In genomic region chr2:27084297-27085061, GRCh38 we compare ENCODE assay signal across 13 cellular contexts. TPM values are rescaled to one million over a fixed set of nuclear protein-coding genes. Genes with fewer than 3 reads are reported as not detected.
DNase-seq lines count a peak whose midpoint lies in the region; ATAC-seq and TF ChIP-seq lines count a peak whose summit lies in the region.
"Had no signal": no experiment of that assay in that cellular context is flagged by ENCODE, and none has a peak within 500 bp of the region (broad histone marks: within the 10 kb centered on the region; RNA-seq: fewer than 3 reads in every experiment).

No MANE protein-coding gene starts in this region.

- DNase-seq in CD4-positive, alpha-beta memory T cell = no peak
- no peak for DNase-seq in central memory CD8-positive, alpha-beta T cell (ENCODE audit: low spot score in 2 of 2)
- DNase-seq in neuronal stem cell (ENCODE audit: low spot score) (no peak), NCI-H226 (no peak)
- DNase-seq: activated CD8-positive, alpha-beta memory T cell treated with anti-CD3 and anti-CD28 coated beads, Interleukin-2, amount 50 U/mL, for 4 hours; endodermal cell; NCI-H2081 treated with DMSO at 0.1 percent for 48 hours; NCI-H69 had no signal

- H2BK12ac ChIP-seq in neuronal stem cell (ENCODE audit: low read length) = no peak overlapping the region

- H3K9me3 ChIP-seq in CD4-positive, alpha-beta memory T cell (ENCODE audit: control insufficient read depth in 1 of 2, low read length in 2 of 2) = no peaks in the 10 kb centered on the region
- H3K9me3 ChIP-seq in Loucy (ENCODE audit: insufficient read depth, low read depth, low read length) (no peaks in the 10 kb centered on the region), neuronal stem cell (replicated peaks in 1 of 2; ENCODE audit: control insufficient read depth in 2 of 2, insufficient read depth in 1 of 2, low read depth in 1 of 2, low read length in 2 of 2) (no peaks in the 10 kb centered on the region)

- no peak overlapping the region for H3K23ac ChIP-seq in neuronal stem cell (ENCODE audit: low read depth, low read length, poor library complexity)

- H3K36me3 Mint-ChIP-seq in CD4-positive, alpha-beta memory T cell = peaks cover 0 to 2% of the 10 kb centered on the region in 2 donors
- peaks cover 7% of the 10 kb centered on the region for H3K36me3 Mint-ChIP-seq in central memory CD8-positive, alpha-beta T cell (ENCODE audit: insufficient read depth)

- H3K4me3 ChIP-seq in CD4-positive, alpha-beta memory T cell (ENCODE audit: low read length in 2 of 2) = no peak overlapping the region
- H3K4me3 ChIP-seq in Loucy (ENCODE audit: low read length, poor library complexity, severe bottlenecking) (no peak overlapping the region), neuronal stem cell (ENCODE audit: low read length in 2 of 2) (no peak overlapping the region)

- no peak overlapping the region for H2BK120ac ChIP-seq in neuronal stem cell (ENCODE audit: low read depth, low read length)

- H2AFZ ChIP-seq in Loucy (ENCODE audit: low read length) (no peak overlapping the region), neuronal stem cell (ENCODE audit: low read length) (no peak overlapping the region)

- peaks cover 41% of the 10 kb centered on the region for H3K4me1 ChIP-seq in CD4-positive, alpha-beta memory T cell (ENCODE audit: insufficient read depth, low read length)
- H3K4me1 ChIP-seq in Loucy (ENCODE audit: insufficient read depth, low read length, poor library complexity, severe bottlenecking) (peaks cover 53% of the 10 kb centered on the region), neuronal stem cell (ENCODE audit: control insufficient read depth in 2 of 2, insufficient read depth in 1 of 2, low read depth in 1 of 2, low read length in 2 of 2) (peaks cover 8 to 33% of the 10 kb centered on the region in 2 donors)

- CTCF ChIA-PET in CD4-positive, alpha-beta memory T cell (lab: Charles Lee; ENCODE audit: partially characterized antibody) = interaction anchor here (2.9 to 8.4 kb wide), 2 partner anchors 12 to 33 kb away, joined by 7 to 46 read pairs; partner anchors contain the start of genes AGBL5 and OST4

- peak overlapping the region; percentile 69 for H3K4me2 ChIP-seq in Loucy (ENCODE audit: low read depth, low read length, poor library complexity, severe bottlenecking)
- H3K4me2 ChIP-seq in neuronal stem cell (ENCODE audit: insufficient read depth, low read length, poor library complexity, severe bottlenecking) = no peak overlapping the region

- POLR2A ChIA-PET in CD4-positive, alpha-beta memory T cell (lab: Charles Lee; ENCODE audit: partially characterized antibody) = interaction anchor here (0.8 to 18.9 kb wide), 7 partner anchors 13 to 128 kb away, joined by 3 to 402 read pairs (median 5); partner anchors contain the start of genes AGBL5, ATRAID, OST4 and SLC5A6

- no peak overlapping the region for H3K27ac ChIP-seq in CD4-positive, alpha-beta memory T cell (ENCODE audit: low read depth, low read length)
- H3K27ac ChIP-seq in neuronal stem cell (replicated peaks; ENCODE audit: low read length) = no peak overlapping the region

- peak overlapping the region; percentile 73 for H2AK5ac ChIP-seq in neuronal stem cell (ENCODE audit: low read depth, low read length)

- no peak overlapping the region for H3K14ac ChIP-seq in neuronal stem cell (ENCODE audit: low read length)

- no peak overlapping the region for H3K18ac ChIP-seq in neuronal stem cell (ENCODE audit: low read length)

- peaks cover 21% of the 10 kb centered on the region; the same call in 1 of the 2 replicates for H3K79me2 ChIP-seq in Loucy (ENCODE audit: insufficient read depth, low read length)

- H3K27me3 Mint-ChIP-seq in CD4-positive, alpha-beta memory T cell = no peaks in the 10 kb centered on the region
- no peaks in the 10 kb centered on the region for H3K27me3 Mint-ChIP-seq in central memory CD8-positive, alpha-beta T cell

- peak overlapping the region in 5 of 7 donors; percentile 8 to 89 (median 85) for H3K27ac Mint-ChIP-seq in CD4-positive, alpha-beta memory T cell
- H3K27ac Mint-ChIP-seq in central memory CD8-positive, alpha-beta T cell (ENCODE audit: low read depth) = no peak overlapping the region
- H3K27ac Mint-ChIP-seq: endodermal cell had no signal

- no peak for ATAC-seq in central memory CD8-positive, alpha-beta T cell (replicated peaks; ENCODE audit: extremely low read depth, poor library complexity, severe bottlenecking)
- no peak for ATAC-seq in HG03571 (IDR thresholded peaks at IDR 0.05; ENCODE audit: unreplicated experiment)
- no peak for ATAC-seq in HG03095 (IDR thresholded peaks at IDR 0.05; ENCODE audit: unreplicated experiment)
- ATAC-seq in GM21529 (IDR thresholded peaks at IDR 0.05; ENCODE audit: unreplicated experiment) = no peak
- ATAC-seq: left lobe of liver had no signal

- intact Hi-C loops in CD4-positive, alpha-beta memory T cell (cut with micrococcal nuclease) = loop anchor here (5.0 kb wide), 1 partner anchor 343 kb away; the partner anchor contains the start of gene NRBP1

- H4K20me1 ChIP-seq in Loucy (ENCODE audit: insufficient read depth, low read length, poor library complexity, severe bottlenecking) = no peaks in the 10 kb centered on the region

- no peaks in the 10 kb centered on the region for H3K9me2 ChIP-seq in Loucy (replicated peaks; ENCODE audit: low read depth, low read length)

- TF ChIP-seq CTCF in Loucy (conservative IDR thresholded peaks at IDR 0.05; ENCODE audit: low read length) = 0 out of 2 replicates have a peak, but pooled peaks have one; percentile 13

- no peaks in the 10 kb centered on the region for H3K27me3 ChIP-seq in CD4-positive, alpha-beta memory T cell (ENCODE audit: insufficient read depth, low read length)
- no peaks in the 10 kb centered on the region for H3K27me3 ChIP-seq in Loucy (ENCODE audit: insufficient read depth, low read length, poor library complexity, severe bottlenecking)
- H3K27me3 ChIP-seq in neuronal stem cell (ENCODE audit: control insufficient read depth in 3 of 3, insufficient read depth in 3 of 3, low read depth in 1 of 3, low read length in 3 of 3) = peaks cover 0 to 6% (median 6%) of the 10 kb centered on the region in 3 experiments

- H3K4me3 Mint-ChIP-seq in CD4-positive, alpha-beta memory T cell = peak overlapping the region in 6 of 8 donors; percentile 8 to 77 (median 55)
- H3K4me3 Mint-ChIP-seq in central memory CD8-positive, alpha-beta T cell = peak overlapping the region; percentile 82

- peaks cover 7% of the 10 kb centered on the region; the same call in 1 of the 2 replicates for H3F3A ChIP-seq in Loucy (ENCODE audit: low read depth)

- WGBS in neuronal stem cell (ENCODE audit: extremely low coverage in 2 of 2, insufficient read length in 2 of 2, insufficient replicate concordance in 1 of 2), 2 donors = no CpG with 5 or more reads among the region's 6 CpGs

- no peaks in the 10 kb centered on the region for H3K9me3 Mint-ChIP-seq in CD4-positive, alpha-beta memory T cell
- no peaks in the 10 kb centered on the region for H3K9me3 Mint-ChIP-seq in central memory CD8-positive, alpha-beta T cell
- H3K9me3 Mint-ChIP-seq: endodermal cell had no signal

- no peaks in the 10 kb centered on the region for H3K36me3 ChIP-seq in CD4-positive, alpha-beta memory T cell (ENCODE audit: insufficient read depth, low read length)
- H3K36me3 ChIP-seq in Loucy (ENCODE audit: insufficient read depth, low read length) (no peaks in the 10 kb centered on the region), neuronal stem cell (replicated peaks in 1 of 2; ENCODE audit: control insufficient read depth in 2 of 2, insufficient read depth in 2 of 2, low read length in 2 of 2) (no peaks in the 10 kb centered on the region)

- H4K91ac ChIP-seq in neuronal stem cell (ENCODE audit: low read depth, low read length, poor library complexity) = no peak overlapping the region

- H3K9ac ChIP-seq in Loucy (ENCODE audit: low read depth, low read length, poor library complexity, severe bottlenecking) (no peak overlapping the region), neuronal stem cell (ENCODE audit: low read depth, low read length, poor library complexity) (no peak overlapping the region)

- no peak overlapping the region for H3K4ac ChIP-seq in neuronal stem cell (ENCODE audit: low read length)

- H3K4me1 Mint-ChIP-seq in CD4-positive, alpha-beta memory T cell = peaks cover 16 to 44% (median 31%) of the 10 kb centered on the region in 4 donors
- H3K4me1 Mint-ChIP-seq in central memory CD8-positive, alpha-beta T cell = peaks cover 36% of the 10 kb centered on the region

- H2BK15ac ChIP-seq in neuronal stem cell (ENCODE audit: low read length) = peak overlapping the region; percentile 42

- H2BK5ac ChIP-seq in neuronal stem cell (ENCODE audit: low read length) = no peak overlapping the region

- H3K79me1 ChIP-seq in neuronal stem cell (ENCODE audit: low read depth, low read length) = no peaks in the 10 kb centered on the region

- H4K8ac ChIP-seq in neuronal stem cell (ENCODE audit: low read depth, low read length) = no peak overlapping the region

RNA-seq across cellular contexts. Expression of gene KHK, which starts 2.1 kb away (rescaled TPM):
- 1 to 10 TPM; 6.0 to 8.6 TPM for total RNA-seq in CD4-positive, alpha-beta memory T cell
- polyA plus RNA-seq in CD4-positive, alpha-beta memory T cell = 1 to 10 TPM; 6.3 to 8.2 TPM
- polyA plus RNA-seq in neuronal stem cell (2013, experiment 1 of 2) = 3.8 TPM
- 3.7 TPM for polyA plus RNA-seq in neuronal stem cell (2013, experiment 2 of 2)

RNA-seq across cellular contexts. Expression of gene EMILIN1, which starts 6.1 kb away (rescaled TPM):
- total RNA-seq in CD4-positive, alpha-beta memory T cell = under 1 TPM; 0.33 to 0.81 TPM
- polyA plus RNA-seq in CD4-positive, alpha-beta memory T cell = under 1 TPM; 0.35 to 0.67 TPM
- 3.0 TPM for polyA plus RNA-seq in neuronal stem cell (2013, experiment 1 of 2)
- 2.9 TPM for polyA plus RNA-seq in neuronal stem cell (2013, experiment 2 of 2)

RNA-seq across cellular contexts. Expression of gene OST4, which starts 13.0 kb away (rescaled TPM):
- total RNA-seq in CD4-positive, alpha-beta memory T cell = 100 to 1,000 TPM; 269 to 296 TPM
- polyA plus RNA-seq in CD4-positive, alpha-beta memory T cell = 100 to 1,000 TPM; 877 to 958 TPM
- polyA plus RNA-seq in neuronal stem cell (2013, experiment 1 of 2) = 668 TPM
- 664 TPM for polyA plus RNA-seq in neuronal stem cell (2013, experiment 2 of 2)

RNA-seq across cellular contexts. Expression of gene AGBL5, which starts 33.0 kb away (rescaled TPM):
- total RNA-seq in CD4-positive, alpha-beta memory T cell = 10 to 100 TPM; 12.2 to 14.9 TPM
- polyA plus RNA-seq in CD4-positive, alpha-beta memory T cell = 1 to 10 TPM; 7.4 to 9.3 TPM
- polyA plus RNA-seq in neuronal stem cell (2013, experiment 1 of 2) = 79.9 TPM
- polyA plus RNA-seq in neuronal stem cell (2013, experiment 2 of 2) = 78.2 TPM

RNA-seq across cellular contexts. Expression of gene CGREF1, which starts 34.4 kb away (rescaled TPM):
- under 1 TPM in 1 of 2 experiments, not detected in 1; 0.47 TPM for total RNA-seq in CD4-positive, alpha-beta memory T cell
- under 1 TPM in 1 of 2 donors, not detected in 1; 0.36 TPM for polyA plus RNA-seq in CD4-positive, alpha-beta memory T cell
- polyA plus RNA-seq in neuronal stem cell (2013, experiment 1 of 2) = 4.3 TPM
- polyA plus RNA-seq in neuronal stem cell (2013, experiment 2 of 2) = 4.5 TPM
